ENCODE assay signal across 10 cellular contexts in genomic region chr5:150789431-150789830, GRCh38. TPM values are rescaled to one million over a fixed set of nuclear protein-coding genes. Genes with fewer than 3 reads are reported as not detected.
DNase-seq lines count a peak whose midpoint lies in the region; ATAC-seq and TF ChIP-seq lines count a peak whose summit lies in the region.
"Had no signal": no experiment of that assay in that cellular context is flagged by ENCODE, and none has a peak within 500 bp of the region (broad histone marks: within the 10 kb centered on the region; RNA-seq: fewer than 3 reads in every experiment).

No MANE protein-coding gene starts in this region.

- H3K36me3 Mint-ChIP-seq in nephron (ENCODE audit: low read depth): peaks cover 16% of the 10 kb centered on the region
- H3K36me3 Mint-ChIP-seq in Calu3 (ENCODE audit: insufficient read depth, unreplicated experiment): no peaks in the 10 kb centered on the region

- no peaks in the 10 kb centered on the region for H3K27me3 ChIP-seq in brain microvascular endothelial cell (replicated peaks)
- H3K27me3 ChIP-seq: ovary had no signal

- CTCF ChIA-PET in Calu3 (lab: Charles Lee): interaction anchor here (0.6 to 2.4 kb wide), 5 partner anchors 11 to 463 kb away, joined by 3 to 13 read pairs (median 3); partner anchors contain the start of genes GM2A, RBM22 and SMIM3

- H3K27ac ChIP-seq in brain microvascular endothelial cell: peak overlapping the region; percentile 92
- H3K27ac ChIP-seq: ovary, SK-N-MC had no signal

- in situ Hi-C loops in brain microvascular endothelial cell (cut with HindIII; ENCODE audit: low pct_ligation_motif_present, low sequenced_read_pairs): no loop called here

- H3K4me1 Mint-ChIP-seq in nephron: peaks cover 33% of the 10 kb centered on the region
- H3K4me1 Mint-ChIP-seq in Calu3 (ENCODE audit: low read depth, unreplicated experiment): peaks cover 35% of the 10 kb centered on the region

- H3K36me3 ChIP-seq in brain microvascular endothelial cell (replicated peaks): no peaks in the 10 kb centered on the region
- H3K36me3 ChIP-seq: ovary had no signal

- peak overlapping the region; percentile 44 to 85 (median 76) for H3K27ac Mint-ChIP-seq in nephron
- no peak overlapping the region for H3K27ac Mint-ChIP-seq in Calu3 (ENCODE audit: unreplicated experiment)

- H3K27me3 Mint-ChIP-seq in nephron (ENCODE audit: low read depth): no peaks in the 10 kb centered on the region
- no peaks in the 10 kb centered on the region for H3K27me3 Mint-ChIP-seq in Calu3 (ENCODE audit: unreplicated experiment)

- no peak overlapping the region for H3K4me3 Mint-ChIP-seq in nephron
- H3K4me3 Mint-ChIP-seq in Calu3 (ENCODE audit: low read depth, unreplicated experiment): no peak overlapping the region

- ATAC-seq in GM19328 (IDR thresholded peaks at IDR 0.05; ENCODE audit: unreplicated experiment): no peak

- H3K4me3 ChIP-seq in GM08714 (ENCODE audit: low read length) (peak overlapping the region; percentile 41; the same call in 1 of the 2 replicates), brain microvascular endothelial cell (ENCODE audit: low read depth, low read length) (no peak overlapping the region)
- H3K4me3 ChIP-seq: ovary, SK-N-MC had no signal

- peak; percentile 12 for DNase-seq in M059J (ENCODE audit: low read depth)
- peak; percentile 13 for DNase-seq in brain microvascular endothelial cell
- DNase-seq in NCI-H226: no peak
- DNase-seq in Calu3: no peak
- DNase-seq: activated CD8-positive, alpha-beta memory T cell treated with anti-CD3 and anti-CD28 coated beads, Interleukin-2, amount 50 U/mL, for 4 hours; ovary had no signal

- peaks cover 3% of the 10 kb centered on the region for H3K9me3 Mint-ChIP-seq in nephron
- H3K9me3 Mint-ChIP-seq in Calu3 (ENCODE audit: low read depth, unreplicated experiment): no peaks in the 10 kb centered on the region

- TF ChIP-seq CTCF in brain microvascular endothelial cell (IDR thresholded peaks at IDR 0.05; ENCODE audit: low read depth, low read length, missing control alignments) (no peak), nephron (IDR thresholded peaks at IDR 0.05; ENCODE audit: unreplicated experiment in 3 of 3) (no peak), Calu3 (IDR thresholded peaks at IDR 0.05; ENCODE audit: unreplicated experiment) (no peak)

- intact Hi-C loops in Calu3 (cut with micrococcal nuclease; ENCODE audit: unreplicated experiment): no loop called here

- BruUV-seq in Calu3 (replicated peaks; lab: Mats Ljungman, UMichigan): no TSS peak

RNA-seq across cellular contexts. Expression of gene SMIM3, which starts 10.9 kb away (rescaled TPM):
- 73.1 and 92.7 TPM in 2 replicates for total RNA-seq in M059J (2014; rRNA removed; shearing (Covaris generic))
- 6.9 and 8.4 TPM in 2 replicates for total RNA-seq in Calu3 (2022)

RNA-seq across cellular contexts. Expression of gene DCTN4, which starts 30.6 kb away (rescaled TPM):
- 48.1 and 66.2 TPM in 2 replicates for total RNA-seq in M059J (2014; rRNA removed; shearing (Covaris generic))
- 51.9 and 54.1 TPM in 2 replicates for total RNA-seq in Calu3 (2022)

RNA-seq across cellular contexts. Expression of gene IRGM, which starts 56.9 kb away (rescaled TPM):
- total RNA-seq in M059J (2014; rRNA removed; shearing (Covaris generic)): not detected in 2 replicates
- total RNA-seq in Calu3 (2022): not detected in 2 replicates
- total RNA-seq: ovary had no signal

Comparison
In these comparisons a context has a peak if more than half of its experiments do, and no peak if none do; other contexts are left out.
1. DNase-seq: peak in M059J (single experiment) and brain microvascular endothelial cell (single experiment); none in NCI-H226 (single experiment) and Calu3 (single experiment).